ENCODE assay signal across 2 cellular contexts in the genomic region with DNA sequence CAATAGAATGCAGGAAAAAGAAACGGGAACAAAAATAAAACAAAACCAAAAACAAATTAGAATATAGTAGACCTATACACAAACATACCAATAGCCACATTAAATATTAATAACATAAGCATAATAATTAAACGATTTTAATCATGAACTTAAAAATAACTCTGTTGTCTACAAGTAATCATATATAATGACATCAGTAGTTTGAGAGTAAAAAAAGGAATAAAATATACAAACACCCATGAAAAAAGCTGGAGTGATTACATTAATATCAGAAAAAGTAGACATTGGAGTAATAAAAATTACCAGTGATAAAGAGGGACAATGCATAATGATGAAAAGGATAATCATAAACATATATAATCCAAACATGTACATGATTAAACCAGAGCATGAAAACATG.
TF ChIP-seq lines count a peak whose summit lies in the region.

No MANE protein-coding gene starts in this region.

TF ChIP-seq in HepG2, 621 proteins besides CTCF, POLR2A, EP300 and RAD21 (continued from another document):
- TF ChIP-seq NR2C2 (CRISPR knock-in tag; IDR thresholded peaks at IDR 0.05; ENCODE audit: borderline replicate concordance) = no peak
- no peak for TF ChIP-seq HOXA3 (CRISPR knock-in tag; IDR thresholded peaks at IDR 0.05)

TF ChIP-seq in HEK293, 187 proteins besides CTCF, POLR2A, EP300 and RAD21 (continued from another document):
- TF ChIP-seq, protein P1, sequence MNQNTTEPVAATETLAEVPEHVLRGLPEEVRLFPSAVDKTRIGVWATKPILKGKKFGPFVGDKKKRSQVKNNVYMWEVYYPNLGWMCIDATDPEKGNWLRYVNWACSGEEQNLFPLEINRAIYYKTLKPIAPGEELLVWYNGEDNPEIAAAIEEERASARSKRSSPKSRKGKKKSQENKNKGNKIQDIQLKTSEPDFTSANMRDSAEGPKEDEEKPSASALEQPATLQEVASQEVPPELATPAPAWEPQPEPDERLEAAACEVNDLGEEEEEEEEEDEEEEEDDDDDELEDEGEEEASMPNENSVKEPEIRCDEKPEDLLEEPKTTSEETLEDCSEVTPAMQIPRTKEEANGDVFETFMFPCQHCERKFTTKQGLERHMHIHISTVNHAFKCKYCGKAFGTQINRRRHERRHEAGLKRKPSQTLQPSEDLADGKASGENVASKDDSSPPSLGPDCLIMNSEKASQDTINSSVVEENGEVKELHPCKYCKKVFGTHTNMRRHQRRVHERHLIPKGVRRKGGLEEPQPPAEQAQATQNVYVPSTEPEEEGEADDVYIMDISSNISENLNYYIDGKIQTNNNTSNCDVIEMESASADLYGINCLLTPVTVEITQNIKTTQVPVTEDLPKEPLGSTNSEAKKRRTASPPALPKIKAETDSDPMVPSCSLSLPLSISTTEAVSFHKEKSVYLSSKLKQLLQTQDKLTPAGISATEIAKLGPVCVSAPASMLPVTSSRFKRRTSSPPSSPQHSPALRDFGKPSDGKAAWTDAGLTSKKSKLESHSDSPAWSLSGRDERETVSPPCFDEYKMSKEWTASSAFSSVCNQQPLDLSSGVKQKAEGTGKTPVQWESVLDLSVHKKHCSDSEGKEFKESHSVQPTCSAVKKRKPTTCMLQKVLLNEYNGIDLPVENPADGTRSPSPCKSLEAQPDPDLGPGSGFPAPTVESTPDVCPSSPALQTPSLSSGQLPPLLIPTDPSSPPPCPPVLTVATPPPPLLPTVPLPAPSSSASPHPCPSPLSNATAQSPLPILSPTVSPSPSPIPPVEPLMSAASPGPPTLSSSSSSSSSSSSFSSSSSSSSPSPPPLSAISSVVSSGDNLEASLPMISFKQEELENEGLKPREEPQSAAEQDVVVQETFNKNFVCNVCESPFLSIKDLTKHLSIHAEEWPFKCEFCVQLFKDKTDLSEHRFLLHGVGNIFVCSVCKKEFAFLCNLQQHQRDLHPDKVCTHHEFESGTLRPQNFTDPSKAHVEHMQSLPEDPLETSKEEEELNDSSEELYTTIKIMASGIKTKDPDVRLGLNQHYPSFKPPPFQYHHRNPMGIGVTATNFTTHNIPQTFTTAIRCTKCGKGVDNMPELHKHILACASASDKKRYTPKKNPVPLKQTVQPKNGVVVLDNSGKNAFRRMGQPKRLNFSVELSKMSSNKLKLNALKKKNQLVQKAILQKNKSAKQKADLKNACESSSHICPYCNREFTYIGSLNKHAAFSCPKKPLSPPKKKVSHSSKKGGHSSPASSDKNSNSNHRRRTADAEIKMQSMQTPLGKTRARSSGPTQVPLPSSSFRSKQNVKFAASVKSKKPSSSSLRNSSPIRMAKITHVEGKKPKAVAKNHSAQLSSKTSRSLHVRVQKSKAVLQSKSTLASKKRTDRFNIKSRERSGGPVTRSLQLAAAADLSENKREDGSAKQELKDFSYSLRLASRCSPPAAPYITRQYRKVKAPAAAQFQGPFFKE (tag by site-specific recombination; IDR thresholded peaks at IDR 0.05; ENCODE audit: borderline replicate concordance) = no peak
- no peak for TF ChIP-seq ZNF155 (tag by site-specific recombination; IDR thresholded peaks at IDR 0.05)
